Comparison of ENCODE assay signal across 26 cellular contexts in genomic region chr4:118756429-118756828, GRCh38.
DNase-seq lines count a peak whose midpoint lies in the region; ATAC-seq and TF ChIP-seq lines count a peak whose summit lies in the region.
"Had no signal": no experiment of that assay in that cellular context is flagged by ENCODE, and none has a peak within 500 bp of the region (broad histone marks: within the 10 kb centered on the region; RNA-seq: fewer than 3 reads in every experiment).

No MANE protein-coding gene starts in this region.

- H3K27ac Mint-ChIP-seq in HFFc6 (peak overlapping the region; percentile 76), mesothelial cell of epicardium (peak overlapping the region; percentile 93)
- peak overlapping the region; percentile 32 for H3K27ac Mint-ChIP-seq in stimulated activated memory B cell treated with anti-CD40 and anti-IgM and Interleukin-4, amounts not matched to agents 10 μg/mL and 1 μg/mL and 100 μg/mL, for 72 hours
- H3K27ac Mint-ChIP-seq in activated CD4-positive, alpha-beta memory T cell treated with anti-CD3 and anti-CD28 coated beads for 36 hours = no peak overlapping the region
- H3K27ac Mint-ChIP-seq: activated B cell treated with CpG ODN at 0.5 μM for 24 hours; activated CD4-positive, alpha-beta memory T cell treated with anti-CD3 and anti-CD28 coated beads, Interleukin-2, amount 10 ng/mL, durations not matched to agents 7 days and 5 days; CD14-positive monocyte had no signal

- H3K36me3 Mint-ChIP-seq in HFFc6 (ENCODE audit: low read depth) (peaks cover 76% of the 10 kb centered on the region), mesothelial cell of epicardium (peaks cover 11% of the 10 kb centered on the region)
- peaks cover 28% of the 10 kb centered on the region for H3K36me3 Mint-ChIP-seq in stimulated activated memory B cell treated with anti-CD40 and anti-IgM and Interleukin-4, amounts not matched to agents 10 μg/mL and 1 μg/mL and 100 μg/mL, for 72 hours
- H3K36me3 Mint-ChIP-seq in activated CD4-positive, alpha-beta memory T cell treated with anti-CD3 and anti-CD28 coated beads for 36 hours = peaks cover 28% of the 10 kb centered on the region

- peaks cover 93% of the 10 kb centered on the region for H3K4me1 ChIP-seq in ACC112 (ENCODE audit: control insufficient read depth, insufficient read depth, low read length, unreplicated experiment)

- no peak for TF ChIP-seq CTCF in HFFc6 (IDR thresholded peaks at IDR 0.05)
- no peak for TF ChIP-seq CTCF in mesothelial cell of epicardium (IDR thresholded peaks at IDR 0.05; ENCODE audit: unreplicated experiment)

- POLR2A ChIA-PET in activated CD4-positive, alpha-beta memory T cell treated with anti-CD3 and anti-CD28 coated beads for 36 hours (lab: Charles Lee) = no interaction called here

- DNase-seq in HFFc6 = no peak
- no peak for DNase-seq in mesothelial cell of epicardium (ENCODE audit: low spot score in 2 of 2, unreplicated experiment in 2 of 2)
- DNase-seq in NCI-H1092 (lab: John Stamatoyannopoulos, UW) = no peak
- DNase-seq in NCI-H2081 (lab: John Stamatoyannopoulos, UW) = no peak
- DNase-seq in activated CD4-positive, alpha-beta memory T cell treated with anti-CD3 and anti-CD28 coated beads for 36 hours = no peak
- no peak for DNase-seq in NCI-H2196 (lab: John Stamatoyannopoulos, UW; ENCODE audit: unreplicated experiment)
- DNase-seq: activated B cell treated with CpG ODN at 0.5 μM for 24 hours; activated CD4-positive, alpha-beta memory T cell treated with anti-CD3 and anti-CD28 coated beads, Interleukin-2, amount 10 ng/mL, durations not matched to agents 7 days and 5 days; activated gamma-delta T cell treated with Interleukin-2 at 50 U/mL for 16 hours; activated T-cell treated with anti-CD3 and anti-CD28 coated beads for 4 hours; brain microvascular endothelial cell; effector memory CD8-positive, alpha-beta T cell; mesenchymal stem cell; naive thymus-derived CD8-positive, alpha-beta T cell; NCI-H1436 treated with DMSO at 0.1 percent for 48 hours; NCI-H524 treated with DMSO at 0.1 percent for 48 hours; stimulated activated CD4-positive, alpha-beta T cell treated with anti-CD3 and anti-CD28 coated beads, Interleukin-4, amount 100 ng/mL, for 1 hour; stimulated activated naive CD4-positive, alpha-beta T cell treated with Interleukin-2 at 50 U/mL for 16 hours; upper lobe of right lung had no signal

- no peaks in the 10 kb centered on the region for H3K9me3 Mint-ChIP-seq in HFFc6
- H3K9me3 Mint-ChIP-seq in mesothelial cell of epicardium = no peaks in the 10 kb centered on the region
- H3K9me3 Mint-ChIP-seq in stimulated activated memory B cell treated with anti-CD40 and anti-IgM and Interleukin-4, amounts not matched to agents 10 μg/mL and 1 μg/mL and 100 μg/mL, for 72 hours = no peaks in the 10 kb centered on the region
- H3K9me3 Mint-ChIP-seq in activated CD4-positive, alpha-beta memory T cell treated with anti-CD3 and anti-CD28 coated beads for 36 hours = no peaks in the 10 kb centered on the region
- H3K9me3 Mint-ChIP-seq: activated B cell treated with CpG ODN at 0.5 μM for 24 hours; activated CD4-positive, alpha-beta memory T cell treated with anti-CD3 and anti-CD28 coated beads, Interleukin-2, amount 10 ng/mL, durations not matched to agents 7 days and 5 days; CD14-positive monocyte; effector memory CD8-positive, alpha-beta T cell; naive thymus-derived CD8-positive, alpha-beta T cell had no signal

- H3K79me2 ChIP-seq in ACC112 (ENCODE audit: control insufficient read depth, insufficient read depth, low read length, unreplicated experiment) = peaks cover 70% of the 10 kb centered on the region
- H3K79me2 ChIP-seq: parathyroid adenoma had no signal

- ATAC-seq in stimulated activated memory B cell treated with anti-CD40 and anti-IgM and Interleukin-4, amounts not matched to agents 10 μg/mL and 1 μg/mL and 100 μg/mL, for 72 hours = no peak
- ATAC-seq: effector memory CD8-positive, alpha-beta T cell; HCT116; K562; naive thymus-derived CD8-positive, alpha-beta T cell; upper lobe of right lung had no signal

- no peak overlapping the region for H2AFZ ChIP-seq in ACC112 (ENCODE audit: low read length, unreplicated experiment)
- H2AFZ ChIP-seq: parathyroid adenoma had no signal

- no peak overlapping the region for H3K4me3 ChIP-seq in ACC112 (ENCODE audit: low read depth, low read length)
- H3K4me3 ChIP-seq: K562, skin epidermis, upper lobe of right lung had no signal

- H3K27me3 ChIP-seq in ACC112 (ENCODE audit: insufficient read depth, low read length) = no peaks in the 10 kb centered on the region
- H3K27me3 ChIP-seq: brain microvascular endothelial cell, upper lobe of right lung had no signal

- peaks cover 1% of the 10 kb centered on the region; the same call in 1 of the 2 replicates for H3K27me3 Mint-ChIP-seq in HFFc6 (ENCODE audit: insufficient read depth)
- no peaks in the 10 kb centered on the region for H3K27me3 Mint-ChIP-seq in mesothelial cell of epicardium (ENCODE audit: low read depth)
- no peaks in the 10 kb centered on the region for H3K27me3 Mint-ChIP-seq in stimulated activated memory B cell treated with anti-CD40 and anti-IgM and Interleukin-4, amounts not matched to agents 10 μg/mL and 1 μg/mL and 100 μg/mL, for 72 hours
- no peaks in the 10 kb centered on the region for H3K27me3 Mint-ChIP-seq in activated CD4-positive, alpha-beta memory T cell treated with anti-CD3 and anti-CD28 coated beads for 36 hours
- H3K27me3 Mint-ChIP-seq: activated B cell treated with CpG ODN at 0.5 μM for 24 hours; activated CD4-positive, alpha-beta memory T cell treated with anti-CD3 and anti-CD28 coated beads, Interleukin-2, amount 10 ng/mL, durations not matched to agents 7 days and 5 days; effector memory CD8-positive, alpha-beta T cell; naive thymus-derived CD8-positive, alpha-beta T cell had no signal

- H3K4me1 Mint-ChIP-seq in HFFc6 (ENCODE audit: low read depth) (peaks cover 100% of the 10 kb centered on the region), mesothelial cell of epicardium (peaks cover 82% of the 10 kb centered on the region)
- peaks cover 24% of the 10 kb centered on the region for H3K4me1 Mint-ChIP-seq in stimulated activated memory B cell treated with anti-CD40 and anti-IgM and Interleukin-4, amounts not matched to agents 10 μg/mL and 1 μg/mL and 100 μg/mL, for 72 hours
- no peaks in the 10 kb centered on the region for H3K4me1 Mint-ChIP-seq in activated CD4-positive, alpha-beta memory T cell treated with anti-CD3 and anti-CD28 coated beads for 36 hours (ENCODE audit: low read depth)

- intact Hi-C loops in activated CD4-positive, alpha-beta memory T cell treated with anti-CD3 and anti-CD28 coated beads for 36 hours (cut with micrococcal nuclease) = no loop called here

- CTCF ChIA-PET in activated CD4-positive, alpha-beta memory T cell treated with anti-CD3 and anti-CD28 coated beads for 36 hours (lab: Charles Lee) = no interaction called here

- peaks cover 62% of the 10 kb centered on the region for H3K36me3 ChIP-seq in ACC112 (ENCODE audit: insufficient read depth, low read length)

- peak overlapping the region; percentile 70; the same call in 1 of the 2 replicates for H3K27ac ChIP-seq in ACC112 (ENCODE audit: low read depth, low read length)
- H3K27ac ChIP-seq: brain microvascular endothelial cell, parathyroid adenoma, upper lobe of right lung had no signal

- no peak overlapping the region for H3K4me3 Mint-ChIP-seq in HFFc6
- H3K4me3 Mint-ChIP-seq in mesothelial cell of epicardium = no peak overlapping the region
- no peak overlapping the region for H3K4me3 Mint-ChIP-seq in stimulated activated memory B cell treated with anti-CD40 and anti-IgM and Interleukin-4, amounts not matched to agents 10 μg/mL and 1 μg/mL and 100 μg/mL, for 72 hours
- H3K4me3 Mint-ChIP-seq in activated CD4-positive, alpha-beta memory T cell treated with anti-CD3 and anti-CD28 coated beads for 36 hours = no peak overlapping the region
- H3K4me3 Mint-ChIP-seq: activated B cell treated with CpG ODN at 0.5 μM for 24 hours; activated CD4-positive, alpha-beta memory T cell treated with anti-CD3 and anti-CD28 coated beads, Interleukin-2, amount 10 ng/mL, durations not matched to agents 7 days and 5 days; CD14-positive monocyte; effector memory CD8-positive, alpha-beta T cell; naive thymus-derived CD8-positive, alpha-beta T cell had no signal
